23 cellular contexts compared by ENCODE assay signal in the genomic region with DNA sequence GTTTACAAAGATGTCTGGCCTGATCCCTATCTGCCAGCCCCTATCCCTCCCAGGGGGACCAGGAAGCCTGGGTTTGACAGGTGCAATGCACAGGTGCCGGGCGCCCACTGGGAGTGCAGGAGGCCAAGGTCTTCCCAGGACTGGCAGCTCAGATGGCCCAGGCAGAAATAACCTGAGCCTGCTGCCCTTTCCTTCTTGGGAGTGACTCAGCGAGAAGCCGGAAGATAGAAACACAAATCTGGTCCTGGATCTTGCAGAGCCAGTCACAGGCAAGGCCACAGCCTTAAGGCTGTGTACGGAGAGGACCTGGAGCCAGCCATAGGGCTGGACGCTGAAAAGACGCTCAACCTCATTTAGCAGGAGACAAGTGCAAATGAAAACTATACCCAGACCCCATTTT. TPM values are rescaled to one million over a fixed set of nuclear protein-coding genes. Genes with fewer than 3 reads are reported as not detected.
A peak's percentile ranks its signal among the peaks of the same experiment; 100 is the strongest.
DNase-seq lines count a peak whose midpoint lies in the region; ATAC-seq, FAIRE-seq and TF ChIP-seq lines count a peak whose summit lies in the region.
"Had no signal": no experiment of that assay in that cellular context is flagged by ENCODE, and none has a peak within 500 bp of the region (broad histone marks: within the 10 kb centered on the region; RNA-seq: fewer than 3 reads in every experiment).

No MANE protein-coding gene starts in this region.

- TF ChIP-seq CTCF in HepG2 (CRISPR knock-in tag; IDR thresholded peaks at IDR 0.05) (no peak), right lobe of liver (IDR thresholded peaks at IDR 0.05) (no peak), ascending aorta (IDR thresholded peaks at IDR 0.05) (no peak), transverse colon (IDR thresholded peaks at IDR 0.05) (no peak), osteocyte (IDR thresholded peaks at IDR 0.05) (no peak)

- DNase-seq in HepG2 (ENCODE audit: low spot score): no peak
- DNase-seq in right lobe of liver: no peak
- no peak for DNase-seq in ascending aorta (ENCODE audit: low spot score in 2 of 2)
- peak; percentile 46 for DNase-seq in transverse colon
- no peak for DNase-seq in osteocyte (ENCODE audit: extremely low spot score, unreplicated experiment)
- DNase-seq in DMS 273 (lab: John Stamatoyannopoulos, UW; ENCODE audit: unreplicated experiment): no peak
- no peak for DNase-seq in SK-N-DZ (ENCODE audit: low spot score)
- DNase-seq: activated CD8-positive, alpha-beta memory T cell treated with anti-CD3 and anti-CD28 coated beads, Interleukin-2, amount 50 U/mL, for 48 hours; activated gamma-delta T cell; CD4-positive, CD25-positive, alpha-beta regulatory T cell; endodermal cell; mesendoderm; NCI-H1092; NCI-H2081; NCI-H510A; SW 1271 had no signal

- H3K4me1 Mint-ChIP-seq in osteocyte (ENCODE audit: unreplicated experiment): peaks cover 14% of the 10 kb centered on the region
- H3K4me1 Mint-ChIP-seq: CD4-positive, CD25-positive, alpha-beta regulatory T cell had no signal

- no TSS peak for BruUV-seq in HepG2 (replicated peaks; lab: Mats Ljungman, UMichigan)

- FAIRE-seq in HepG2 (lab: Jason Lieb, UNC): no peak
- FAIRE-seq: colon, keratinocyte had no signal

- ATAC-seq in HepG2 (peak; percentile 62), right lobe of liver (no peak)

- peaks cover 16% of the 10 kb centered on the region for H3K4me1 ChIP-seq in HepG2 (ENCODE audit: insufficient read depth, low read length)
- peaks cover 0 to 5% (median 0%) of the 10 kb centered on the region in 4 donors for H3K4me1 ChIP-seq in right lobe of liver
- H3K4me1 ChIP-seq in ascending aorta: peaks cover 0 to 13% of the 10 kb centered on the region in 2 donors
- H3K4me1 ChIP-seq in mesodermal cell (ENCODE audit: control insufficient read depth, insufficient read depth, low read length, poor library complexity, severe bottlenecking): peaks cover 13% of the 10 kb centered on the region
- peaks cover 0 to 7% (median 0%) of the 10 kb centered on the region in 4 donors for H3K4me1 ChIP-seq in transverse colon

- H3K36me3 Mint-ChIP-seq in osteocyte (ENCODE audit: unreplicated experiment): no peaks in the 10 kb centered on the region
- H3K36me3 Mint-ChIP-seq: CD4-positive, CD25-positive, alpha-beta regulatory T cell had no signal

- no peaks in the 10 kb centered on the region for H4K20me1 ChIP-seq in HepG2 (ENCODE audit: insufficient read depth, low read length)

- H3K9me3 ChIP-seq in HepG2 (ENCODE audit: low read length) (no peaks in the 10 kb centered on the region), right lobe of liver (no peaks in the 10 kb centered on the region), ascending aorta (no peaks in the 10 kb centered on the region), mesodermal cell (ENCODE audit: control insufficient read depth, low read length) (no peaks in the 10 kb centered on the region), transverse colon (no peaks in the 10 kb centered on the region)

- no peaks in the 10 kb centered on the region for H3K9me3 Mint-ChIP-seq in osteocyte (ENCODE audit: unreplicated experiment)
- H3K9me3 Mint-ChIP-seq: endodermal cell had no signal

- H3K27me3 ChIP-seq in HepG2 (ENCODE audit: control insufficient read depth in 1 of 2, insufficient read depth in 2 of 2, low read length in 2 of 2) (peaks cover 4 to 13% of the 10 kb centered on the region in 2 experiments; a peak in 2 of 5 replicates), right lobe of liver (no peaks in the 10 kb centered on the region), ascending aorta (no peaks in the 10 kb centered on the region), transverse colon (no peaks in the 10 kb centered on the region)

- POLR2A ChIA-PET in HepG2 (lab: Yijun Ruan, JAX): interaction anchor here (1.2 kb wide), 1 partner anchor 9 kb away, joined by 3 read pairs; no protein-coding TSS in a partner anchor

- in situ Hi-C loops in HepG2 (cut with HindIII; ENCODE audit: extremely low pct_ligation_motif_present, low pct_unique_long_range_greater_than_20kb): no loop called here
- in situ Hi-C loops in transverse colon (cut with MboI; ENCODE audit: low pct_ligation_motif_present in 1 of 4, low pct_unique_long_range_greater_than_20kb in 1 of 4, low sequenced_read_pairs in 3 of 4): no loop called here

- TF ChIP-seq EP300 in HepG2 (IDR thresholded peaks at IDR 0.05; ENCODE audit: low read depth in 2 of 2, low read length in 2 of 2): no peak
- no peak for TF ChIP-seq EP300 in HepG2 (CRISPR knock-in tag; IDR thresholded peaks at IDR 0.05; ENCODE audit: borderline replicate concordance)
- no peak for TF ChIP-seq EP300 in transverse colon (IDR thresholded peaks at IDR 0.05; ENCODE audit: low read depth)

- WGBS in HepG2 (ENCODE audit: low lambda C conversion rate): 54% methylated on average over 7 of the region's 7 CpGs
- WGBS in right lobe of liver (ENCODE audit: insufficient coverage, low coverage, low lambda C conversion rate, missing lambda C conversion rate): 100% methylated on average over 2 of the region's 7 CpGs
- WGBS in mesodermal cell (ENCODE audit: insufficient coverage in 2 of 2), 2 experiments: 95 to 98% methylated on average over 7 of the region's 7 CpGs
- 76% methylated on average over 7 of the region's 7 CpGs; no CpG with 5 or more reads in 1 of the 2 donors for WGBS in transverse colon (ENCODE audit: low coverage in 1 of 2), 2 donors

- CTCF ChIA-PET in HepG2 (lab: Yijun Ruan, JAX; ENCODE audit: low intra/inter-chr PET ratio, low total read pairs): no interaction called here

- H3K4me2 ChIP-seq in HepG2 (ENCODE audit: low read depth, low read length): peak overlapping the region; percentile 24; the same call in 1 of the 2 replicates
- H3K4me2 ChIP-seq: KMS-11 had no signal

- H3K4me3 ChIP-seq in HepG2 (replicated peaks in 1 of 3; ENCODE audit: insufficient read depth in 1 of 3, low read depth in 2 of 3, low read length in 3 of 3) (no peak overlapping the region), right lobe of liver (no peak overlapping the region), ascending aorta (no peak overlapping the region), mesodermal cell (ENCODE audit: extremely low read depth, insufficient read depth, low read length, poor library complexity, severe bottlenecking) (no peak overlapping the region), transverse colon (no peak overlapping the region)

- H3K27me3 Mint-ChIP-seq in osteocyte (ENCODE audit: unreplicated experiment): peaks cover 10% of the 10 kb centered on the region

- H3K36me3 ChIP-seq in HepG2 (replicated peaks in 1 of 2; ENCODE audit: control insufficient read depth in 1 of 2, insufficient read depth in 2 of 2, low read length in 2 of 2): no peaks in the 10 kb centered on the region
- no peaks in the 10 kb centered on the region for H3K36me3 ChIP-seq in right lobe of liver
- no peaks in the 10 kb centered on the region for H3K36me3 ChIP-seq in ascending aorta
- H3K36me3 ChIP-seq in mesodermal cell (ENCODE audit: control insufficient read depth, insufficient read depth, low read length): no peaks in the 10 kb centered on the region
- no peaks in the 10 kb centered on the region for H3K36me3 ChIP-seq in transverse colon

- no peak for TF ChIP-seq RAD21 in HepG2 (CRISPR knock-in tag; IDR thresholded peaks at IDR 0.05)

- H3K27ac Mint-ChIP-seq in osteocyte (ENCODE audit: unreplicated experiment): no peak overlapping the region
- H3K27ac Mint-ChIP-seq: CD4-positive, CD25-positive, alpha-beta regulatory T cell; endodermal cell had no signal

- H3K9ac ChIP-seq in HepG2 (ENCODE audit: insufficient read depth, low read depth, low read length): no peak overlapping the region
- H3K9ac ChIP-seq: KMS-11 had no signal

- no peaks in the 10 kb centered on the region for H3K79me2 ChIP-seq in HepG2 (ENCODE audit: insufficient read depth, low read length)

- intact Hi-C loops in HepG2 (cut with micrococcal nuclease; ENCODE audit: unreplicated experiment): no loop called here
- intact Hi-C loops in right lobe of liver (cut with DNase I): no loop called here
- intact Hi-C loops in ascending aorta (cut with DNase I): no loop called here
- intact Hi-C loops in transverse colon (cut with DNase I; ENCODE audit: low total_unique reads): no loop called here

- H2AFZ ChIP-seq in HepG2 (ENCODE audit: low read length): no peak overlapping the region

- no peak for TF ChIP-seq POLR2A in HepG2 (IDR thresholded peaks at IDR 0.05; ENCODE audit: insufficient read depth in 1 of 2, low read depth in 2 of 2, low read length in 2 of 2)
- no peak for TF ChIP-seq POLR2A in right lobe of liver (IDR thresholded peaks at IDR 0.05)
- TF ChIP-seq POLR2A in transverse colon (IDR thresholded peaks at IDR 0.05): no peak

- no peak overlapping the region for H3K4me3 Mint-ChIP-seq in osteocyte (ENCODE audit: unreplicated experiment)
- H3K4me3 Mint-ChIP-seq: CD4-positive, CD25-positive, alpha-beta regulatory T cell; endodermal cell had no signal

- H3K27ac ChIP-seq in HepG2 (ENCODE audit: extremely low read length, insufficient read depth, low read length) (no peak overlapping the region), right lobe of liver (no peak overlapping the region), ascending aorta (peak overlapping the region; percentile 49 to 65), mesodermal cell (ENCODE audit: low read depth, low read length, severe bottlenecking) (peak overlapping the region; percentile 62), transverse colon (peak overlapping the region in 2 of 4 donors; percentile 29 to 53)
- H3K27ac ChIP-seq: KMS-11, VCaP had no signal

RNA-seq across cellular contexts. Expression of a gene that starts 27.7 kb away (rescaled TPM):
- total RNA-seq in HepG2 (2016; rRNA removed; fragmentation: Illumina TruSeq; extraction: Trizol) (not detected in 2 replicates), right lobe of liver (under 1 TPM in 1 of 6 experiments, not detected in 5; 0.24 TPM), ascending aorta (not detected), transverse colon (under 1 TPM in 1 of 4 donors, not detected in 3; 0.48 TPM), osteocyte (not detected in 2 replicates)
- not detected in 2 replicates for total RNA-seq in HepG2 (2016; cell fraction: cytosol; rRNA removed; fragmentation: Illumina TruSeq; extraction: Trizol; ENCODE audit: low read depth)
- not detected in 2 replicates for total RNA-seq in HepG2 (2016; cell fraction: insoluble cytoplasmic fraction; rRNA removed; fragmentation: Illumina TruSeq; extraction: Trizol)
- not detected in 2 replicates for total RNA-seq in HepG2 (2016; cell fraction: membrane; rRNA removed; fragmentation: Illumina TruSeq; extraction: Trizol)
- not detected in 2 replicates for total RNA-seq in HepG2 (2016; cell fraction: nucleus; rRNA removed; fragmentation: Illumina TruSeq; extraction: Trizol)
- polyA plus RNA-seq in HepG2 (2011; rRNA removed): not detected in 2 replicates
- polyA plus RNA-seq in HepG2 (2011; cell fraction: cytosol; rRNA removed): not detected in 2 replicates
- not detected in 2 replicates for polyA plus RNA-seq in HepG2 (2011; cell fraction: nucleus; rRNA removed)
- polyA plus RNA-seq in HepG2 (2012): not detected in 2 replicates
- not detected in 2 replicates for polyA plus RNA-seq in HepG2 (2016; cell fraction: cytosol; fragmentation: Illumina TruSeq; extraction: Trizol; ENCODE audit: low read depth)
- polyA plus RNA-seq in HepG2 (2016; cell fraction: insoluble cytoplasmic fraction; fragmentation: Illumina TruSeq; extraction: Trizol; ENCODE audit: low read depth): not detected in 2 replicates
- polyA plus RNA-seq in HepG2 (2016; cell fraction: membrane; fragmentation: Illumina TruSeq; extraction: Trizol; ENCODE audit: low read depth): not detected in 2 replicates
- not detected in 2 replicates for polyA plus RNA-seq in HepG2 (2016; cell fraction: nucleus; fragmentation: Illumina TruSeq; extraction: Trizol; ENCODE audit: insufficient read depth, low read depth)
- polyA minus RNA-seq in HepG2 (2011; rRNA and poly(A)+ RNA removed; ENCODE audit: low replicate concordance): not detected in 2 replicates
- not detected in 2 replicates for polyA minus RNA-seq in HepG2 (2011; cell fraction: cytosol; rRNA and poly(A)+ RNA removed)
- not detected in 2 replicates for polyA minus RNA-seq in HepG2 (2011; cell fraction: nucleus; rRNA and poly(A)+ RNA removed)
- 0.22 TPM for polyA plus RNA-seq in mesodermal cell (2013, experiment 1 of 2)
- polyA plus RNA-seq in mesodermal cell (2013, experiment 2 of 2): not detected
- not detected in 2 replicates for polyA plus RNA-seq in SK-N-DZ (2014; cell fraction: cytosol; rRNA removed)
- polyA plus RNA-seq in SK-N-DZ (2014; cell fraction: nucleus; rRNA removed): 0.22 TPM in 1 of 2 replicates, not detected in the other
- total RNA-seq: CD4-positive, CD25-positive, alpha-beta regulatory T cell; temporal lobe had no signal
- polyA plus RNA-seq: CD4-positive, CD25-positive, alpha-beta regulatory T cell; keratinocyte; neural cell had no signal

RNA-seq across cellular contexts. Expression of a gene that starts 33.3 kb away (rescaled TPM):
- total RNA-seq in HepG2 (2016; rRNA removed; fragmentation: Illumina TruSeq; extraction: Trizol) (not detected in 2 replicates), right lobe of liver (not detected), ascending aorta (not detected), transverse colon (not detected), osteocyte (not detected in 2 replicates)
- not detected in 2 replicates for total RNA-seq in HepG2 (2016; cell fraction: cytosol; rRNA removed; fragmentation: Illumina TruSeq; extraction: Trizol; ENCODE audit: low read depth)
- total RNA-seq in HepG2 (2016; cell fraction: insoluble cytoplasmic fraction; rRNA removed; fragmentation: Illumina TruSeq; extraction: Trizol): not detected in 2 replicates
- total RNA-seq in HepG2 (2016; cell fraction: membrane; rRNA removed; fragmentation: Illumina TruSeq; extraction: Trizol): not detected in 2 replicates
- not detected in 2 replicates for total RNA-seq in HepG2 (2016; cell fraction: nucleus; rRNA removed; fragmentation: Illumina TruSeq; extraction: Trizol)
- not detected in 2 replicates for polyA plus RNA-seq in HepG2 (2011; rRNA removed)
- not detected in 2 replicates for polyA plus RNA-seq in HepG2 (2011; cell fraction: cytosol; rRNA removed)
- 0.09 TPM in 1 of 2 replicates, not detected in the other for polyA plus RNA-seq in HepG2 (2011; cell fraction: nucleus; rRNA removed)
- polyA plus RNA-seq in HepG2 (2012): not detected in 2 replicates
- polyA plus RNA-seq in HepG2 (2016; cell fraction: cytosol; fragmentation: Illumina TruSeq; extraction: Trizol; ENCODE audit: low read depth): not detected in 2 replicates
- not detected in 2 replicates for polyA plus RNA-seq in HepG2 (2016; cell fraction: insoluble cytoplasmic fraction; fragmentation: Illumina TruSeq; extraction: Trizol; ENCODE audit: low read depth)
- not detected in 2 replicates for polyA plus RNA-seq in HepG2 (2016; cell fraction: membrane; fragmentation: Illumina TruSeq; extraction: Trizol; ENCODE audit: low read depth)
- not detected in 2 replicates for polyA plus RNA-seq in HepG2 (2016; cell fraction: nucleus; fragmentation: Illumina TruSeq; extraction: Trizol; ENCODE audit: insufficient read depth, low read depth)
- polyA minus RNA-seq in HepG2 (2011; rRNA and poly(A)+ RNA removed; ENCODE audit: low replicate concordance): not detected in 2 replicates
- polyA minus RNA-seq in HepG2 (2011; cell fraction: cytosol; rRNA and poly(A)+ RNA removed): not detected in 2 replicates
- polyA minus RNA-seq in HepG2 (2011; cell fraction: nucleus; rRNA and poly(A)+ RNA removed): not detected in 2 replicates
- polyA plus RNA-seq in mesodermal cell (2013, experiment 1 of 2): 1.4 TPM
- 0.76 TPM for polyA plus RNA-seq in mesodermal cell (2013, experiment 2 of 2)
- polyA plus RNA-seq in SK-N-DZ (2014; cell fraction: cytosol; rRNA removed): not detected in 2 replicates
- polyA plus RNA-seq in SK-N-DZ (2014; cell fraction: nucleus; rRNA removed): 0.20 and 0.30 TPM in 2 replicates
- total RNA-seq: CD4-positive, CD25-positive, alpha-beta regulatory T cell had no signal
- polyA plus RNA-seq: keratinocyte had no signal

RNA-seq across cellular contexts. Expression of a gene that starts 36.9 kb away (rescaled TPM):
- total RNA-seq in HepG2 (2016; rRNA removed; fragmentation: Illumina TruSeq; extraction: Trizol) (44.8 and 85.6 TPM in 2 replicates), right lobe of liver (100 to 1,000 TPM; 120 to 215 (median 131) TPM), ascending aorta (29.1 TPM), transverse colon (100 to 1,000 TPM in 3 of 4 donors, 10 to 100 TPM in 1; 62.5 to 263 (median 174) TPM), osteocyte (44.4 and 56.4 TPM in 2 replicates)
- total RNA-seq in HepG2 (2016; cell fraction: cytosol; rRNA removed; fragmentation: Illumina TruSeq; extraction: Trizol; ENCODE audit: low read depth): 30.8 and 32.3 TPM in 2 replicates
- total RNA-seq in HepG2 (2016; cell fraction: insoluble cytoplasmic fraction; rRNA removed; fragmentation: Illumina TruSeq; extraction: Trizol): 41.2 and 86.3 TPM in 2 replicates
- 50.5 and 55.5 TPM in 2 replicates for total RNA-seq in HepG2 (2016; cell fraction: membrane; rRNA removed; fragmentation: Illumina TruSeq; extraction: Trizol)
- total RNA-seq in HepG2 (2016; cell fraction: nucleus; rRNA removed; fragmentation: Illumina TruSeq; extraction: Trizol): 73.7 and 80.6 TPM in 2 replicates
- 300 and 407 TPM in 2 replicates for polyA plus RNA-seq in HepG2 (2011; rRNA removed)
- polyA plus RNA-seq in HepG2 (2011; cell fraction: cytosol; rRNA removed): 276 and 424 TPM in 2 replicates
- polyA plus RNA-seq in HepG2 (2011; cell fraction: nucleus; rRNA removed): 354 and 357 TPM in 2 replicates
- 111 and 131 TPM in 2 replicates for polyA plus RNA-seq in HepG2 (2012)
- 29.5 and 34.4 TPM in 2 replicates for polyA plus RNA-seq in HepG2 (2016; cell fraction: cytosol; fragmentation: Illumina TruSeq; extraction: Trizol; ENCODE audit: low read depth)
- 42.9 and 43.8 TPM in 2 replicates for polyA plus RNA-seq in HepG2 (2016; cell fraction: insoluble cytoplasmic fraction; fragmentation: Illumina TruSeq; extraction: Trizol; ENCODE audit: low read depth)
- 36.0 and 48.1 TPM in 2 replicates for polyA plus RNA-seq in HepG2 (2016; cell fraction: membrane; fragmentation: Illumina TruSeq; extraction: Trizol; ENCODE audit: low read depth)
- 131 and 142 TPM in 2 replicates for polyA plus RNA-seq in HepG2 (2016; cell fraction: nucleus; fragmentation: Illumina TruSeq; extraction: Trizol; ENCODE audit: insufficient read depth, low read depth)
- 39.8 and 712 TPM in 2 replicates for polyA minus RNA-seq in HepG2 (2011; rRNA and poly(A)+ RNA removed; ENCODE audit: low replicate concordance)
- polyA minus RNA-seq in HepG2 (2011; cell fraction: cytosol; rRNA and poly(A)+ RNA removed): 209 and 211 TPM in 2 replicates
- polyA minus RNA-seq in HepG2 (2011; cell fraction: nucleus; rRNA and poly(A)+ RNA removed): 108 and 116 TPM in 2 replicates
- 131 TPM for polyA plus RNA-seq in mesodermal cell (2013, experiment 1 of 2)
- 126 TPM for polyA plus RNA-seq in mesodermal cell (2013, experiment 2 of 2)
- polyA plus RNA-seq in SK-N-DZ (2014; cell fraction: cytosol; rRNA removed): 0.30 TPM in 1 of 2 replicates, not detected in the other
- polyA plus RNA-seq in SK-N-DZ (2014; cell fraction: nucleus; rRNA removed): not detected in 2 replicates
- total RNA-seq: CD4-positive, CD25-positive, alpha-beta regulatory T cell had no signal
- polyA plus RNA-seq: CD4-positive, CD25-positive, alpha-beta regulatory T cell had no signal

Comparison
In these comparisons a context has a peak if more than half of its experiments do, and no peak if none do; other contexts are left out.
1. H3K27ac ChIP-seq: peak in ascending aorta (2 of 2) and mesodermal cell (single experiment); none in HepG2 (single experiment) and right lobe of liver (0 of 3).